1 cellular context compared by ENCODE assay signal in the genomic region with DNA sequence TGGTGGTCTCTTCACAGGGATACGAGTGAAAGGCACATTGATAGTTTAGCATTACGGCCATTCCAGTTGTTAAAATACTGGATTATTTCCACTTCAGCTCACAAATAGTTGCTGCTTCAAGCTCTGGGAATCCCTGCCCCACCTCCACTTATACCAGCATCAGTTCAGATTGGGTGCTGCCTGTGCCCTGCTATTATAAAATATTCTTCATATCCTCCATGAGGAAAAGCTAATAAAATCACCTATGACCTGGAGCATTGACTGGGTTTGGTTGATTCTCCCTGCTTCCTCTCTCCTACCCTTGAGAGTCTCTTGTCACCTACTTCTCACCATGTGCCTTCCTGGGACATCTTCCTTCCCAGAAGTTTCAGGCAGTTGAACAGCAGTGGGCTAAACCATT.
TF ChIP-seq lines count a peak whose summit lies in the region.

No MANE protein-coding gene starts in this region.

TF ChIP-seq in GM23338, 12 proteins besides CTCF, POLR2A, EP300 and RAD21 (continued from another document):
- TF ChIP-seq, protein P1, sequence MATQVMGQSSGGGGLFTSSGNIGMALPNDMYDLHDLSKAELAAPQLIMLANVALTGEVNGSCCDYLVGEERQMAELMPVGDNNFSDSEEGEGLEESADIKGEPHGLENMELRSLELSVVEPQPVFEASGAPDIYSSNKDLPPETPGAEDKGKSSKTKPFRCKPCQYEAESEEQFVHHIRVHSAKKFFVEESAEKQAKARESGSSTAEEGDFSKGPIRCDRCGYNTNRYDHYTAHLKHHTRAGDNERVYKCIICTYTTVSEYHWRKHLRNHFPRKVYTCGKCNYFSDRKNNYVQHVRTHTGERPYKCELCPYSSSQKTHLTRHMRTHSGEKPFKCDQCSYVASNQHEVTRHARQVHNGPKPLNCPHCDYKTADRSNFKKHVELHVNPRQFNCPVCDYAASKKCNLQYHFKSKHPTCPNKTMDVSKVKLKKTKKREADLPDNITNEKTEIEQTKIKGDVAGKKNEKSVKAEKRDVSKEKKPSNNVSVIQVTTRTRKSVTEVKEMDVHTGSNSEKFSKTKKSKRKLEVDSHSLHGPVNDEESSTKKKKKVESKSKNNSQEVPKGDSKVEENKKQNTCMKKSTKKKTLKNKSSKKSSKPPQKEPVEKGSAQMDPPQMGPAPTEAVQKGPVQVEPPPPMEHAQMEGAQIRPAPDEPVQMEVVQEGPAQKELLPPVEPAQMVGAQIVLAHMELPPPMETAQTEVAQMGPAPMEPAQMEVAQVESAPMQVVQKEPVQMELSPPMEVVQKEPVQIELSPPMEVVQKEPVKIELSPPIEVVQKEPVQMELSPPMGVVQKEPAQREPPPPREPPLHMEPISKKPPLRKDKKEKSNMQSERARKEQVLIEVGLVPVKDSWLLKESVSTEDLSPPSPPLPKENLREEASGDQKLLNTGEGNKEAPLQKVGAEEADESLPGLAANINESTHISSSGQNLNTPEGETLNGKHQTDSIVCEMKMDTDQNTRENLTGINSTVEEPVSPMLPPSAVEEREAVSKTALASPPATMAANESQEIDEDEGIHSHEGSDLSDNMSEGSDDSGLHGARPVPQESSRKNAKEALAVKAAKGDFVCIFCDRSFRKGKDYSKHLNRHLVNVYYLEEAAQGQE (IDR thresholded peaks at IDR 0.05; ENCODE audit: unreplicated experiment), result no peak
- TF ChIP-seq JUNB (IDR thresholded peaks at IDR 0.05; ENCODE audit: unreplicated experiment) (no peak), EZH2 (IDR thresholded peaks at IDR 0.05; ENCODE audit: low read depth, unreplicated experiment) (no peak), STAT1 (IDR thresholded peaks at IDR 0.05; ENCODE audit: unreplicated experiment) (no peak), NANOG (IDR thresholded peaks at IDR 0.05; ENCODE audit: borderline replicate concordance) (no peak; the same call in 1 of the 2 replicates), ZNF331 (CRISPR knock-in tag; IDR thresholded peaks at IDR 0.05; ENCODE audit: low read depth) (no peak)
- TF ChIP-seq, protein P2, sequence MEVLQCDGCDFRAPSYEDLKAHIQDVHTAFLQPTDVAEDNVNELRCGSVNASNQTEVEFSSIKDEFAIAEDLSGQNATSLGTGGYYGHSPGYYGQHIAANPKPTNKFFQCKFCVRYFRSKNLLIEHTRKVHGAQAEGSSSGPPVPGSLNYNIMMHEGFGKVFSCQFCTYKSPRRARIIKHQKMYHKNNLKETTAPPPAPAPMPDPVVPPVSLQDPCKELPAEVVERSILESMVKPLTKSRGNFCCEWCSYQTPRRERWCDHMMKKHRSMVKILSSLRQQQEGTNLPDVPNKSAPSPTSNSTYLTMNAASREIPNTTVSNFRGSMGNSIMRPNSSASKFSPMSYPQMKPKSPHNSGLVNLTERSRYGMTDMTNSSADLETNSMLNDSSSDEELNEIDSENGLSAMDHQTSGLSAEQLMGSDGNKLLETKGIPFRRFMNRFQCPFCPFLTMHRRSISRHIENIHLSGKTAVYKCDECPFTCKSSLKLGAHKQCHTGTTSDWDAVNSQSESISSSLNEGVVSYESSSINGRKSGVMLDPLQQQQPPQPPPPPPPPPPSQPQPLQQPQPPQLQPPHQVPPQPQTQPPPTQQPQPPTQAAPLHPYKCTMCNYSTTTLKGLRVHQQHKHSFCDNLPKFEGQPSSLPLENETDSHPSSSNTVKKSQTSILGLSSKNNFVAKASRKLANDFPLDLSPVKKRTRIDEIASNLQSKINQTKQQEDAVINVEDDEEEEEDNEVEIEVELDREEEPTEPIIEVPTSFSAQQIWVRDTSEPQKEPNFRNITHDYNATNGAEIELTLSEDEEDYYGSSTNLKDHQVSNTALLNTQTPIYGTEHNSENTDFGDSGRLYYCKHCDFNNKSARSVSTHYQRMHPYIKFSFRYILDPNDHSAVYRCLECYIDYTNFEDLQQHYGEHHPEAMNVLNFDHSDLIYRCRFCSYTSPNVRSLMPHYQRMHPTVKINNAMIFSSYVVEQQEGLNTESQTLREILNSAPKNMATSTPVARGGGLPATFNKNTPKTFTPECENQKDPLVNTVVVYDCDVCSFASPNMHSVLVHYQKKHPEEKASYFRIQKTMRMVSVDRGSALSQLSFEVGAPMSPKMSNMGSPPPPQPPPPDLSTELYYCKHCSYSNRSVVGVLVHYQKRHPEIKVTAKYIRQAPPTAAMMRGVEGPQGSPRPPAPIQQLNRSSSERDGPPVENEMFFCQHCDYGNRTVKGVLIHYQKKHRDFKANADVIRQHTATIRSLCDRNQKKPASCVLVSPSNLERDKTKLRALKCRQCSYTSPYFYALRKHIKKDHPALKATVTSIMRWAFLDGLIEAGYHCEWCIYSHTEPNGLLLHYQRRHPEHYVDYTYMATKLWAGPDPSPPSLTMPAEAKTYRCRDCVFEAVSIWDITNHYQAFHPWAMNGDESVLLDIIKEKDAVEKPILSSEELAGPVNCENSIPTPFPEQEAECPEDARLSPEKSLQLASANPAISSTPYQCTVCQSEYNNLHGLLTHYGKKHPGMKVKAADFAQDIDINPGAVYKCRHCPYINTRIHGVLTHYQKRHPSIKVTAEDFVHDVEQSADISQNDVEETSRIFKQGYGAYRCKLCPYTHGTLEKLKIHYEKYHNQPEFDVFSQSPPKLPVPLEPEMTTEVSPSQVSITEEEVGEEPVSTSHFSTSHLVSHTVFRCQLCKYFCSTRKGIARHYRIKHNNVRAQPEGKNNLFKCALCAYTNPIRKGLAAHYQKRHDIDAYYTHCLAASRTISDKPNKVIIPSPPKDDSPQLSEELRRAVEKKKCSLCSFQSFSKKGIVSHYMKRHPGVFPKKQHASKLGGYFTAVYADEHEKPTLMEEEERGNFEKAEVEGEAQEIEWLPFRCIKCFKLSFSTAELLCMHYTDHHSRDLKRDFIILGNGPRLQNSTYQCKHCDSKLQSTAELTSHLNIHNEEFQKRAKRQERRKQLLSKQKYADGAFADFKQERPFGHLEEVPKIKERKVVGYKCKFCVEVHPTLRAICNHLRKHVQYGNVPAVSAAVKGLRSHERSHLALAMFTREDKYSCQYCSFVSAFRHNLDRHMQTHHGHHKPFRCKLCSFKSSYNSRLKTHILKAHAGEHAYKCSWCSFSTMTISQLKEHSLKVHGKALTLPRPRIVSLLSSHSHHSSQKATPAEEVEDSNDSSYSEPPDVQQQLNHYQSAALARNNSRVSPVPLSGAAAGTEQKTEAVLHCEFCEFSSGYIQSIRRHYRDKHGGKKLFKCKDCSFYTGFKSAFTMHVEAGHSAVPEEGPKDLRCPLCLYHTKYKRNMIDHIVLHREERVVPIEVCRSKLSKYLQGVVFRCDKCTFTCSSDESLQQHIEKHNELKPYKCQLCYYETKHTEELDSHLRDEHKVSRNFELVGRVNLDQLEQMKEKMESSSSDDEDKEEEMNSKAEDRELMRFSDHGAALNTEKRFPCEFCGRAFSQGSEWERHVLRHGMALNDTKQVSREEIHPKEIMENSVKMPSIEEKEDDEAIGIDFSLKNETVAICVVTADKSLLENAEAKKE (CRISPR knock-in tag; IDR thresholded peaks at IDR 0.05), result no peak
